18 cellular contexts compared by ENCODE assay signal in genomic region chr20:63294536-63294900, GRCh38. TPM values are rescaled to one million over a fixed set of nuclear protein-coding genes. Genes with fewer than 3 reads are reported as not detected.
A peak's percentile ranks its signal among the peaks of the same experiment; 100 is the strongest.
DNase-seq lines count a peak whose midpoint lies in the region; ATAC-seq, FAIRE-seq and TF ChIP-seq lines count a peak whose summit lies in the region.
"Had no signal": no experiment of that assay in that cellular context is flagged by ENCODE, and none has a peak within 500 bp of the region (broad histone marks: within the 10 kb centered on the region; RNA-seq: fewer than 3 reads in every experiment).

No MANE protein-coding gene starts in this region.

- H3K9me3 Mint-ChIP-seq in neural crest cell: no peaks in the 10 kb centered on the region
- H3K9me3 Mint-ChIP-seq: CD4-positive, alpha-beta memory T cell; GM23338 had no signal

- H3K36me3 Mint-ChIP-seq in T-helper 17 cell (ENCODE audit: low read depth) (no peaks in the 10 kb centered on the region), neural crest cell (ENCODE audit: low read depth) (peaks cover 2% of the 10 kb centered on the region)
- H3K36me3 Mint-ChIP-seq: CD14-positive monocyte; CD4-positive, alpha-beta memory T cell had no signal

- no peak for TF ChIP-seq POLR2A in lower leg skin (IDR thresholded peaks at IDR 0.05)

- TF ChIP-seq CTCF in neural crest cell (conservative IDR thresholded peaks at IDR 0.05) (no peak), lower leg skin (IDR thresholded peaks at IDR 0.05) (no peak)

- intact Hi-C loops in Right ventricle myocardium inferior (cut with DNase I): no loop called here
- intact Hi-C loops in cardiac septum (cut with DNase I): no loop called here
- intact Hi-C loops in lower leg skin (cut with DNase I; ENCODE audit: low total_unique reads): no loop called here

- peak overlapping the region; percentile 36 for H3K4me3 Mint-ChIP-seq in T-helper 17 cell
- H3K4me3 Mint-ChIP-seq in neural crest cell: no peak overlapping the region

- ATAC-seq in Right ventricle myocardium inferior (no peak), T-helper 17 cell (no peak), HG02840 (IDR thresholded peaks at IDR 0.05; ENCODE audit: low FRiP score, unreplicated experiment) (no peak)
- ATAC-seq: GM23338, HCT116 had no signal

- H3K27ac Mint-ChIP-seq in T-helper 17 cell (no peak overlapping the region), neural crest cell (ENCODE audit: unreplicated experiment) (peak overlapping the region; percentile 43)
- H3K27ac Mint-ChIP-seq: GM23338 had no signal

- H3K9me3 ChIP-seq in T-helper 17 cell (ENCODE audit: control insufficient read depth, low read length, poor library complexity, severe bottlenecking): no peaks in the 10 kb centered on the region
- H3K9me3 ChIP-seq: A549, BLaER1 had no signal

- H3K4me1 Mint-ChIP-seq in T-helper 17 cell (peaks cover 6% of the 10 kb centered on the region), neural crest cell (peaks cover 30% of the 10 kb centered on the region)
- H3K4me1 Mint-ChIP-seq: CD14-positive monocyte had no signal

- H3K27me3 Mint-ChIP-seq in T-helper 17 cell: no peaks in the 10 kb centered on the region
- peaks cover 4% of the 10 kb centered on the region for H3K27me3 Mint-ChIP-seq in neural crest cell (ENCODE audit: low read depth)

- 82 to 83% methylated on average over 12 of the region's 12 CpGs for WGBS in lower leg skin, 2 donors

- no peak overlapping the region for H3K4me3 ChIP-seq in lower leg skin (ENCODE audit: low read depth, poor library complexity, severe bottlenecking)
- H3K4me3 ChIP-seq: A549, BLaER1, GM23338 had no signal

- DNase-seq in Right ventricle myocardium inferior (ENCODE audit: missing footprints) (peak; percentile 47), cardiac septum (ENCODE audit: low spot score) (no peak), T-helper 17 cell (no peak), neural crest cell (ENCODE audit: low read depth, low spot score) (no peak), urothelium cell line (ENCODE audit: low spot score) (no peak), lower leg skin (ENCODE audit: low spot score in 2 of 2) (no peak)
- DNase-seq: DMS153, DMS79, GF-D8 had no signal

- peak; percentile 50 for FAIRE-seq in urothelium cell line (lab: Jason Lieb, UNC)
- FAIRE-seq: A549 had no signal

RNA-seq across cellular contexts. Expression of gene COL20A1, which starts 1.5 kb away (rescaled TPM):
- total RNA-seq in Right ventricle myocardium inferior (not detected), cardiac septum (0.22 TPM), T-helper 17 cell (under 1 TPM in 1 of 2 donors, not detected in 1; 0.10 TPM), neural crest cell (8.9 and 10.2 TPM in 2 replicates), lower leg skin (not detected)

RNA-seq across cellular contexts. Expression of gene ARFGAP1, which starts 21.9 kb away (rescaled TPM):
- 28.8 TPM for total RNA-seq in Right ventricle myocardium inferior
- 49.5 TPM for total RNA-seq in cardiac septum
- 100 to 1,000 TPM; 108 to 128 TPM for total RNA-seq in T-helper 17 cell
- 128 and 132 TPM in 2 replicates for total RNA-seq in neural crest cell
- total RNA-seq in lower leg skin: 10 to 100 TPM; 31.0 to 55.1 (median 36.9) TPM

RNA-seq across cellular contexts. Expression of gene NKAIN4, which starts 40.3 kb away (rescaled TPM):
- not detected for total RNA-seq in Right ventricle myocardium inferior
- not detected for total RNA-seq in cardiac septum
- not detected for total RNA-seq in T-helper 17 cell
- total RNA-seq in neural crest cell: 42.4 and 44.0 TPM in 2 replicates
- total RNA-seq in lower leg skin: 1 to 10 TPM in 1 of 4 donors, under 1 TPM in 1, not detected in 2; 0.23 to 1.1 TPM
- total RNA-seq: CD4-positive, alpha-beta memory T cell; HT-29 had no signal

RNA-seq across cellular contexts. Expression of gene BIRC7, which starts 58.8 kb away (rescaled TPM):
- not detected for total RNA-seq in Right ventricle myocardium inferior
- total RNA-seq in cardiac septum: 1.1 TPM
- total RNA-seq in T-helper 17 cell: not detected
- 6.1 and 6.9 TPM in 2 replicates for total RNA-seq in neural crest cell
- 1 to 10 TPM in 2 of 4 donors, under 1 TPM in 1, not detected in 1; 0.53 to 2.5 (median 1.4) TPM for total RNA-seq in lower leg skin
- total RNA-seq: CD4-positive, alpha-beta memory T cell; H7 had no signal

Comparison
In these comparisons a context has a peak if more than half of its experiments do, and no peak if none do; other contexts are left out.
1. RNA of gene NKAIN4, which starts 40.3 kb away (total RNA-seq): 42.4 to 44.0 TPM in neural crest cell; not detected in T-helper 17 cell, 0.23 to 1.1 TPM in lower leg skin, not detected in Right ventricle myocardium inferior (single experiment) and not detected in cardiac septum (single experiment); every median in the first group is over 10 times any median in the second.